16 cellular contexts compared by ENCODE assay signal in the genomic region with DNA sequence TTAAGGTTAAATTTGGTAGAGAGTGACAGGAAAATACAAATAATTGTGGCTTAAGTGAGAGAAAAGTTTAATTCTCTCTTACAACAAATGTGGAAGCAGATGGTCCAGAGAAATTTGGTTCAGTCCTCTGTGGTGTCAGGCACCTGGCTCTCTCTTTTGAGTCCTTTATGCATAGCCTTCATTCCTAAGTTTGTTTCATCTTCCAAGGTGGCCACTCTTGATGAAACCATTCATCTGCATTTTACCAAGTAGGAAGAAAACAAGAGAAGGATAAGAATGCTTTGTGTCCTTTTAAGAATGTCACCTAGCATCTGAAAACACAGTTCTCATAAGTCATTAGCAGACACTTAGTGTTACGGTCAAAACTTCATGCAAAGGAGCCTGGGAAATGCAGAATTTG.
"Had no signal": no experiment of that assay in that cellular context is flagged by ENCODE, and none has a peak within 500 bp of the region (broad histone marks: within the 10 kb centered on the region; RNA-seq: fewer than 3 reads in every experiment).

No MANE protein-coding gene starts in this region.

- H3K27me3 ChIP-seq: foreskin keratinocyte, ovary had no signal

- DNase-seq: effector CD4-positive, alpha-beta T cell; endodermal cell; erythroblast; foreskin keratinocyte; islet precursor cell; mammary epithelial cell; mucosa of descending colon; naive thymus-derived CD8-positive, alpha-beta T cell; nucleus accumbens; ovary; right cardiac atrium; small intestine; stimulated activated CD4-positive, alpha-beta T cell treated with anti-CD3 and anti-CD28 coated beads, Interleukin-12 subunit alpha, Interleukin-12 subunit beta, amount 100 ng/mL, for 4 hours; stimulated activated naive CD4-positive, alpha-beta T cell; trophoblast cell had no signal

- H3K4me3 ChIP-seq: coronary artery, mucosa of descending colon, ovary had no signal

- H3K36me3 ChIP-seq: ovary had no signal

- H3K9me3 ChIP-seq: mucosa of descending colon, ovary had no signal

- H3K27ac ChIP-seq: coronary artery, foreskin keratinocyte, ovary had no signal
